Comparison of ENCODE assay signal across 14 cellular contexts in the genomic region with DNA sequence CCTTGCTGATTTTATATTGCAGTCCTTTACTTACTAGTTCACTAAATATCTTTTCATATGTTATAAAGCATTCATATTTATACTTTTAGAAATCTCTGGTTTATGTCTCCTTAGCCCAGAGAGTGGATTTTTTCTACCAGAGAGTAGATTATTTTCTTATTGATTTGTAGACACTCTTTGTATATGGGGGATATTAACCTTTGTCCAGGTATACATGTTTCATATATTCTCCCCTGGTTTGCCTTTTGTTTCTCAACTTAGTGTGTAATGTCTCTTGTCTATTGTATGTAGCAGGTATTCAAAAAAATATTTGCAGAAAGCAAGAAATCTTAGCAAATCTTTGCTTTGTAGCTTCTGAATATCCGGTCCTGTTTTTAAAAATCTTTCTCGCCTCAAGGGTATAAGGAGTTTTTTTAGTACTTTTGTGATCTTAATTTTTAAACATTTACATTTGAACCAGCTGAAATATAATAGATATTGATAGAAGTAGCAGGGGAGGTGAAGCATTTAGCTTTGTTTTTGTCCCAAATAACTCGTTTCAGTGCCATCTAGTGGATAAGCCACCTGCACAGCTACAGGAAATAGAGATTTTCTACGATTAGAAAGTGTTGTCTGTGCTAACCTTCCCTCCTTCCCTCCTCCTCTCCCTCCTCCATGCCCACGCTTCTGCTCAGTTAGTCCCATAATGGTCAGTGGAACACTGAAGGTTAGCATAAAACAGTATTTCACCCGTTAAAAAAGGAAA.
DNase-seq lines count a peak whose midpoint lies in the region; ATAC-seq and TF ChIP-seq lines count a peak whose summit lies in the region.
"Had no signal": no experiment of that assay in that cellular context is flagged by ENCODE, and none has a peak within 500 bp of the region (broad histone marks: within the 10 kb centered on the region; RNA-seq: fewer than 3 reads in every experiment).

No MANE protein-coding gene starts in this region.

- peaks cover 39% of the 10 kb centered on the region for H3K4me1 Mint-ChIP-seq in brain
- H3K4me1 Mint-ChIP-seq: activated CD4-positive, alpha-beta T cell treated with anti-CD3 and anti-CD28 coated beads for 36 hours had no signal

- H3K4me1 ChIP-seq in aorta (ENCODE audit: control insufficient read depth in 1 of 2, insufficient read depth in 2 of 2, low read length in 2 of 2) = no peaks in the 10 kb centered on the region
- H3K4me1 ChIP-seq: parathyroid adenoma had no signal

- WGBS in aorta, 2 donors = 58 to 65% methylated on average over 6 of the region's 6 CpGs

- peaks cover 0 to 8% (median 0%) of the 10 kb centered on the region in 5 experiments for H3K9me3 Mint-ChIP-seq in brain

- H3K36me3 Mint-ChIP-seq in brain = no peaks in the 10 kb centered on the region

- no peak overlapping the region for H3K4me3 ChIP-seq in LNCaP clone FGC (ENCODE audit: low read depth, low read length)
- no peak overlapping the region for H3K4me3 ChIP-seq in retinal pigment epithelial cell (ENCODE audit: low read length)
- no peak overlapping the region for H3K4me3 ChIP-seq in aorta (ENCODE audit: low read length in 2 of 2)
- H3K4me3 ChIP-seq: heart right ventricle had no signal

- DNase-seq in SKM-1 treated with dmso at 0.1 percent for 144 hours (lab: John Stamatoyannopoulos, UW; ENCODE audit: unreplicated experiment) (peak; percentile 3), SKM-1 (lab: John Stamatoyannopoulos, UW; ENCODE audit: unreplicated experiment) (no peak), LNCaP clone FGC (ENCODE audit: low read depth) (no peak), retinal pigment epithelial cell (ENCODE audit: low read depth) (no peak), aorta (no peak), DMS79 treated with DMSO at 0.1 percent for 48 hours (lab: John Stamatoyannopoulos, UW) (no peak)
- DNase-seq: activated CD4-positive, alpha-beta T cell treated with anti-CD3 and anti-CD28 coated beads for 36 hours; heart right ventricle; NCI-H2081; Right ventricle myocardium superior; stimulated activated CD4-positive, alpha-beta T cell treated with anti-CD3 and anti-CD28 coated beads, Interleukin-1b, Interleukin-23, amount 100 ng/mL, for 48 hours had no signal

- H3K4me3 Mint-ChIP-seq in brain = no peak overlapping the region
- H3K4me3 Mint-ChIP-seq: activated CD4-positive, alpha-beta T cell treated with anti-CD3 and anti-CD28 coated beads for 36 hours had no signal

- no peaks in the 10 kb centered on the region for H3K9me3 ChIP-seq in aorta (ENCODE audit: control insufficient read depth, low read length)

- no peak overlapping the region for H3K27ac ChIP-seq in aorta (ENCODE audit: low read depth in 1 of 2, low read length in 2 of 2)
- H3K27ac ChIP-seq: heart right ventricle, parathyroid adenoma had no signal

- H3K27ac Mint-ChIP-seq in brain = peak overlapping the region in 2 of 5 experiments; percentile 69 to 75
- H3K27ac Mint-ChIP-seq: activated CD4-positive, alpha-beta T cell treated with anti-CD3 and anti-CD28 coated beads for 36 hours had no signal

- H3K27me3 ChIP-seq in aorta (ENCODE audit: control insufficient read depth in 1 of 2, insufficient read depth in 2 of 2, low read length in 1 of 2) = peaks cover 0 to 5% of the 10 kb centered on the region in 2 donors

- H3K27me3 Mint-ChIP-seq in brain = no peaks in the 10 kb centered on the region

- no peak for ATAC-seq in HG03571 (IDR thresholded peaks at IDR 0.05; ENCODE audit: unreplicated experiment)
- ATAC-seq in aorta (ENCODE audit: low FRiP score) = no peak
- ATAC-seq: activated CD4-positive, alpha-beta T cell treated with anti-CD3 and anti-CD28 coated beads for 36 hours; heart right ventricle had no signal

- intact Hi-C loops in aorta (cut with DNase I) = no loop called here

- no peaks in the 10 kb centered on the region for H3K36me3 ChIP-seq in aorta (ENCODE audit: control insufficient read depth in 1 of 2, insufficient read depth in 2 of 2, low read length in 1 of 2)
- H3K36me3 ChIP-seq: heart right ventricle had no signal

- TF ChIP-seq CTCF in LNCaP clone FGC (IDR thresholded peaks at IDR 0.05; ENCODE audit: control insufficient read depth, extremely low read depth, insufficient read depth) (peak; percentile 44; the same call in 1 of the 2 replicates), brain (conservative IDR thresholded peaks at IDR 0.05) (peak; percentile 43 to 53), retinal pigment epithelial cell (conservative IDR thresholded peaks at IDR 0.05; ENCODE audit: low read depth, low read length) (peak; percentile 35)
